26 cellular contexts compared by ENCODE assay signal in the genomic region with DNA sequence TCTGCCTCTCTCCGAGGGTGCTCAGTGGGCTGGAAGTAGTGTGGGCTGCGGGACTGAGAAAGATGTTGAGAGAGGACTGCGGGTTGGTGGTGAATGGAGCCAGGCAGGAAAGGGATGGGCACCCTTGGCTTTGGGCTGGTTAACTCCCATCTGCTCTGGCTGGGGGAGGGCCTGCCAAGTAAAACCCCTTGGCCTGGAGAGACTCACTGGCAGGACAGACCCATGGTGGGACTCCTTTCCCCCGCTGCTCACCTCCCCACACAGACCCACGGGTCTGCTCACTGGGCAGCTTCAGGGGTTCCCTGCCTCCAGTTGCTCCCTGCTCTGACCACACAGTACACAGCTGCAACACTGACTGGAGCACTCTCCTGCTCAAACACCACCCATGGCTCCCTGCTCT. TPM values are rescaled to one million over a fixed set of nuclear protein-coding genes. Genes with fewer than 3 reads are reported as not detected.
"Had no signal": no experiment of that assay in that cellular context is flagged by ENCODE, and none has a peak within 500 bp of the region (broad histone marks: within the 10 kb centered on the region; RNA-seq: fewer than 3 reads in every experiment).

No MANE protein-coding gene starts in this region.

- H3K27ac ChIP-seq: brain microvascular endothelial cell had no signal

- H3K27ac Mint-ChIP-seq: activated CD4-positive, alpha-beta T cell treated with anti-CD3 and anti-CD28 coated beads, Interleukin-2, amount 10 ng/mL, durations not matched to agents 24 days and 14 days; activated CD8-positive, alpha-beta memory T cell treated with anti-CD3 and anti-CD28 coated beads, Interleukin-2, amount 10 ng/mL, durations not matched to agents 7 days and 5 days; activated naive CD4-positive, alpha-beta T cell treated with anti-CD3 and anti-CD28 coated beads, Interleukin-2, amount 50 U/mL, for 24 hours; activated T-cell treated with anti-CD3 and anti-CD28 coated beads, Interleukin-2, amount 50 U/mL, for 24 hours; activated T-helper 1 cell treated with anti-CD3 and anti-CD28 coated beads, Interleukin-12 subunit alpha, Interleukin-12 subunit beta, Interleukin-2, Interleukin-4 antibody, amounts not matched to agents 30 ng/mL and 10 ng/mL and 1 ng/mL, durations not matched to agents 14 hours and 24 hours and 36 hours; T-helper 17 cell had no signal

- DNase-seq: activated CD4-positive, alpha-beta T cell treated with anti-CD3 and anti-CD28 coated beads, Interleukin-2, amount 10 ng/mL, durations not matched to agents 24 days and 14 days; activated CD4-positive, alpha-beta T cell treated with anti-CD3 and anti-CD28 coated beads, Interleukin-2, amount 50 U/mL, for 48 hours; activated CD4-positive, CD25-positive, alpha-beta regulatory T cell treated with anti-CD3 and anti-CD28 coated beads, Interleukin-2, amount 50 U/mL, for 72 hours; activated CD8-positive, alpha-beta memory T cell treated with anti-CD3 and anti-CD28 coated beads, Interleukin-2, amount 10 ng/mL, durations not matched to agents 7 days and 5 days; activated effector memory CD4-positive, alpha-beta T cell treated with Interleukin-2 at 50 U/mL for 16 hours; activated naive CD4-positive, alpha-beta T cell; activated T-cell treated with anti-CD3 and anti-CD28 coated beads, Interleukin-2, amount 50 U/mL, for 24 hours; amygdala; brain microvascular endothelial cell; caudate nucleus; MM.1S; NCI-H1105; NCI-H1436; NCI-H1694 treated with DMSO at 0.1 percent for 48 hours; NCI-H510A treated with DMSO at 0.1 percent for 48 hours; NK-92 treated with Interleukin-12 subunit alpha and Interleukin-12 subunit beta, amount 100 ng/mL, for 24 hours; OCI-M1; RPMI8226; SHP77; T-helper 17 cell; T-helper 9 cell had no signal

- H3K9me3 Mint-ChIP-seq: activated CD4-positive, alpha-beta T cell treated with anti-CD3 and anti-CD28 coated beads, Interleukin-2, amount 10 ng/mL, durations not matched to agents 24 days and 14 days; activated naive CD4-positive, alpha-beta T cell treated with anti-CD3 and anti-CD28 coated beads, Interleukin-2, amount 50 U/mL, for 24 hours; activated T-cell treated with anti-CD3 and anti-CD28 coated beads, Interleukin-2, amount 50 U/mL, for 24 hours; activated T-helper 1 cell treated with anti-CD3 and anti-CD28 coated beads, Interleukin-12 subunit alpha, Interleukin-12 subunit beta, Interleukin-2, Interleukin-4 antibody, amounts not matched to agents 30 ng/mL and 10 ng/mL and 1 ng/mL, durations not matched to agents 14 hours and 24 hours and 36 hours; WTC11 had no signal

- H3K36me3 ChIP-seq: brain microvascular endothelial cell had no signal

- H3K27me3 ChIP-seq: brain microvascular endothelial cell had no signal

- H3K36me3 Mint-ChIP-seq: activated CD8-positive, alpha-beta memory T cell treated with anti-CD3 and anti-CD28 coated beads, Interleukin-2, amount 10 ng/mL, durations not matched to agents 7 days and 5 days; activated naive CD4-positive, alpha-beta T cell treated with anti-CD3 and anti-CD28 coated beads, Interleukin-2, amount 50 U/mL, for 24 hours; WTC11 had no signal

- H3K4me1 Mint-ChIP-seq: activated CD4-positive, alpha-beta T cell treated with anti-CD3 and anti-CD28 coated beads, Interleukin-2, amount 10 ng/mL, durations not matched to agents 24 days and 14 days; activated CD8-positive, alpha-beta memory T cell treated with anti-CD3 and anti-CD28 coated beads, Interleukin-2, amount 10 ng/mL, durations not matched to agents 7 days and 5 days; activated naive CD4-positive, alpha-beta T cell treated with anti-CD3 and anti-CD28 coated beads, Interleukin-2, amount 50 U/mL, for 24 hours had no signal

- ATAC-seq: activated CD8-positive, alpha-beta memory T cell treated with anti-CD3 and anti-CD28 coated beads, Interleukin-2, amount 10 ng/mL, durations not matched to agents 7 days and 5 days; Panc1; T-helper 17 cell; WTC11 had no signal

- H3K27me3 Mint-ChIP-seq: activated naive CD4-positive, alpha-beta T cell treated with anti-CD3 and anti-CD28 coated beads, Interleukin-2, amount 50 U/mL, for 24 hours had no signal

- H3K4me3 Mint-ChIP-seq: activated CD4-positive, alpha-beta T cell treated with anti-CD3 and anti-CD28 coated beads, Interleukin-2, amount 10 ng/mL, durations not matched to agents 24 days and 14 days; activated CD8-positive, alpha-beta memory T cell treated with anti-CD3 and anti-CD28 coated beads, Interleukin-2, amount 10 ng/mL, durations not matched to agents 7 days and 5 days; activated naive CD4-positive, alpha-beta T cell treated with anti-CD3 and anti-CD28 coated beads, Interleukin-2, amount 50 U/mL, for 24 hours; activated T-cell treated with anti-CD3 and anti-CD28 coated beads, Interleukin-2, amount 50 U/mL, for 24 hours; activated T-helper 1 cell treated with anti-CD3 and anti-CD28 coated beads, Interleukin-12 subunit alpha, Interleukin-12 subunit beta, Interleukin-2, Interleukin-4 antibody, amounts not matched to agents 30 ng/mL and 10 ng/mL and 1 ng/mL, durations not matched to agents 14 hours and 24 hours and 36 hours; T-helper 17 cell; WTC11 had no signal

RNA-seq across cellular contexts. Expression of a gene that starts 54.1 kb away (rescaled TPM):
- total RNA-seq: activated CD4-positive, alpha-beta T cell treated with anti-CD3 and anti-CD28 coated beads, Interleukin-2, amount 10 ng/mL, durations not matched to agents 24 days and 14 days; activated CD8-positive, alpha-beta memory T cell treated with anti-CD3 and anti-CD28 coated beads, Interleukin-2, amount 10 ng/mL, durations not matched to agents 7 days and 5 days; activated T-helper 1 cell treated with anti-CD3 and anti-CD28 coated beads, Interleukin-12 subunit alpha, Interleukin-12 subunit beta, Interleukin-2, Interleukin-4 antibody, amounts not matched to agents 30 ng/mL and 10 ng/mL and 1 ng/mL, durations not matched to agents 14 hours and 24 hours and 36 hours; T-helper 17 cell had no signal

RNA-seq across cellular contexts. Expression of a gene that starts 58.2 kb away (rescaled TPM):
- total RNA-seq: activated CD8-positive, alpha-beta memory T cell treated with anti-CD3 and anti-CD28 coated beads, Interleukin-2, amount 10 ng/mL, durations not matched to agents 7 days and 5 days; activated T-helper 1 cell treated with anti-CD3 and anti-CD28 coated beads, Interleukin-12 subunit alpha, Interleukin-12 subunit beta, Interleukin-2, Interleukin-4 antibody, amounts not matched to agents 30 ng/mL and 10 ng/mL and 1 ng/mL, durations not matched to agents 14 hours and 24 hours and 36 hours; SK-MEL-5; T-helper 17 cell; WTC11 had no signal
